In the genomic region with DNA sequence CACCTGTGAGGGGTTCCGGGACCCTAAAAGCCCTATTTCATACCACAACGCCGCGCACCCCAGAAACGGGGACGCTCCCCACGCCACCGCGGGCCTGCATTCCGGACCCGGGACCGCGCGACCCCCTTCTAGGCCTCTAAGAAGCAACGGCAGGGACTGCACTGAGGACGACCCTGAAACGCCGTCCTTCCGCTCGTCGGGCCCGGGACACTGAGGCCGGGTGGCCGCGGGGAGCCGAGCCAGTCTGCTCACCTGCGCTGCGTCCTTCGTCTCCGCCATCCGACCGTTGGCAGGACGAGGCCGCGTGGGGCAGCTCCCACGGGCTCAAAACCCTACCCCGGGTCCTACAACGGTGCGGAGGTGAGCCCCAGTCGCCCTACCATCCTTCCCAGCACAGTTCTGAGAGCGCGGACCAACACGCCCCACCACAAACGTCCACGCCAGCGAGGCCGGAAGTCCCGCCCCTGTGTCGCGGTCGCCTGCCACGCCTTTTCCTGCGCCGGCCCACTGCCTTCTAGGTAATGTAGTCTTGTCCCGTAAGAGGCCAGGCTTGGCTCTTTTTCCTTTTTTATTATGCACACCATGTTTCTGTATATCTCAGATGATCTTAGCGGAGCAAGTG, we compare ENCODE assay signal across 8 cellular contexts. TPM values are rescaled to one million over a fixed set of nuclear protein-coding genes. Genes with fewer than 3 reads are reported as not detected.
DNase-seq lines count a peak whose midpoint lies in the region; ATAC-seq and TF ChIP-seq lines count a peak whose summit lies in the region.

A gene (minus strand): TSS at position 460 of the 622 bp plus-strand sequence. CDS start 181 bp downstream, at position 279.

- H4K20me1 ChIP-seq in hepatocyte (ENCODE audit: insufficient read depth, poor library complexity, severe bottlenecking) = peaks cover 2% of the 10 kb centered on the region

- H3K27me3 ChIP-seq in hepatocyte (no peaks in the 10 kb centered on the region), aorta (ENCODE audit: control insufficient read depth in 1 of 2, insufficient read depth in 2 of 2, low read length in 1 of 2) (no peaks in the 10 kb centered on the region)

- TF ChIP-seq POLR2A in GM15510 (IDR thresholded peaks at IDR 0.05; ENCODE audit: borderline replicate concordance, extremely low read depth, insufficient read length) = peak; percentile 67

- peak; percentile 65 to 72 for DNase-seq in NCI-H187 (lab: John Stamatoyannopoulos, UW)
- DNase-seq in T-helper 9 cell = peak; percentile 81
- peak; percentile 55 for DNase-seq in astrocyte of the cerebellum (ENCODE audit: low read depth)
- peak; percentile 92 for DNase-seq in hepatocyte (ENCODE audit: low spot score)
- peak; percentile 76 for DNase-seq in renal cortical epithelial cell (ENCODE audit: low read depth)
- peak; percentile 94 to 97 for DNase-seq in aorta

- TF ChIP-seq CTCF in astrocyte of the cerebellum (IDR thresholded peaks at IDR 0.05; ENCODE audit: low read depth, low read length, missing control alignments) = no peak
- TF ChIP-seq CTCF in hepatocyte (IDR thresholded peaks at IDR 0.05; ENCODE audit: poor library complexity) = no peak

- H3K4me3 ChIP-seq in astrocyte of the cerebellum (ENCODE audit: low read depth, low read length) (peak within 1 kb of the TSS; percentile 88), hepatocyte (peak within 1 kb of the TSS; percentile 84), aorta (ENCODE audit: low read length in 2 of 2) (peak within 1 kb of the TSS; percentile 8 to 87)

- peak within 1 kb of the TSS; percentile 91 for H2AFZ ChIP-seq in hepatocyte

- under 1% methylated on average over 55 of the region's 56 CpGs for WGBS in hepatocyte (ENCODE audit: low lambda C conversion rate, missing lambda C conversion rate)
- 1% methylated on average over 49 to 56 of the region's 56 CpGs for WGBS in aorta, 2 donors

- H3K27ac ChIP-seq in hepatocyte (peak within 1 kb of the TSS; percentile 69), aorta (ENCODE audit: low read depth in 1 of 2, low read length in 2 of 2) (no peak within 1 kb of the TSS)

- ATAC-seq in HG02884 (IDR thresholded peaks at IDR 0.05; ENCODE audit: unreplicated experiment) (peak; percentile 86), aorta (ENCODE audit: low FRiP score) (peak; percentile 98)

- no peaks in the 10 kb centered on the region for H3K9me2 ChIP-seq in hepatocyte (replicated peaks; ENCODE audit: insufficient read depth)

- H3K4me2 ChIP-seq in hepatocyte = peak within 1 kb of the TSS; percentile 97

- in situ Hi-C loops in astrocyte of the cerebellum (cut with HindIII; ENCODE audit: low sequenced_read_pairs) = no loop called here

- peaks cover 6% of the 10 kb centered on the region for H3K36me3 ChIP-seq in hepatocyte (replicated peaks; ENCODE audit: insufficient read depth, low read depth)
- peaks cover 0 to 5% of the 10 kb centered on the region in 2 donors for H3K36me3 ChIP-seq in aorta (ENCODE audit: control insufficient read depth in 1 of 2, insufficient read depth in 2 of 2, low read length in 1 of 2)

- intact Hi-C loops in aorta (cut with DNase I) = no loop called here

- H3K4me1 ChIP-seq in hepatocyte (ENCODE audit: insufficient read depth) (peaks cover 12% of the 10 kb centered on the region), aorta (ENCODE audit: control insufficient read depth in 1 of 2, insufficient read depth in 2 of 2, low read length in 2 of 2) (peaks cover 0 to 2% of the 10 kb centered on the region in 2 donors)

- peaks cover 7% of the 10 kb centered on the region for H3K9me3 ChIP-seq in hepatocyte (ENCODE audit: low read depth)
- peaks cover 12% of the 10 kb centered on the region for H3K9me3 ChIP-seq in aorta (ENCODE audit: control insufficient read depth, low read length)

- H3K79me2 ChIP-seq in hepatocyte = peaks cover 30% of the 10 kb centered on the region

RNA-seq across cellular contexts. Expression of the gene that starts here (rescaled TPM):
- total RNA-seq in hepatocyte (5.7 and 5.9 TPM in 2 replicates), renal cortical epithelial cell (5.2 and 8.4 TPM in 2 replicates), aorta (1 to 10 TPM; 4.9 to 8.9 TPM)
- polyA plus RNA-seq in hepatocyte (5.2 and 6.2 TPM in 2 replicates), aorta (1 to 10 TPM; 2.4 to 3.3 TPM)
